In genomic region chr5:75869891-75870290, GRCh38 we compare ENCODE assay signal across 28 cellular contexts.
"Had no signal": no experiment of that assay in that cellular context is flagged by ENCODE, and none has a peak within 500 bp of the region (broad histone marks: within the 10 kb centered on the region; RNA-seq: fewer than 3 reads in every experiment).

No MANE protein-coding gene starts in this region.

- H3K9me3 ChIP-seq: SJSA1 had no signal

- DNase-seq: activated B cell treated with CpG ODN at 0.5 μM for 24 hours; activated CD4-positive, alpha-beta T cell treated with anti-CD3 and anti-CD28 coated beads for 1 hour; activated CD4-positive, alpha-beta T cell treated with anti-CD3 and anti-CD28 coated beads, Interleukin-2, amount 10 ng/mL, durations not matched to agents 24 days and 14 days; activated CD4-positive, alpha-beta T cell treated with anti-CD3 and anti-CD28 coated beads, Interleukin-2, amount 50 U/mL, for 48 hours; activated CD8-positive, alpha-beta memory T cell treated with anti-CD3 and anti-CD28 coated beads, Interleukin-2, amount 10 ng/mL, durations not matched to agents 7 days and 5 days; activated effector memory CD4-positive, alpha-beta T cell treated with Interleukin-2 at 50 U/mL for 16 hours; activated naive CD4-positive, alpha-beta T cell; activated T-cell treated with anti-CD3 and anti-CD28 coated beads, Interleukin-2, amount 50 U/mL, for 24 hours; aorta; MM.1S; NCI-H1105; NCI-H1436 treated with DMSO at 0.1 percent for 48 hours; NCI-H187 treated with DMSO at 0.1 percent for 48 hours; NCI-H2081 treated with DMSO at 0.1 percent for 48 hours; NCI-H510A treated with DMSO at 0.1 percent for 48 hours; NCI-H69; NK-92 treated with Interleukin-12 subunit alpha and Interleukin-12 subunit beta, amount 100 ng/mL, for 24 hours; OCI-M1; RPMI8226; SHP77; T-helper 9 cell had no signal

- H3K27me3 ChIP-seq: SJSA1 had no signal

- H3K4me1 ChIP-seq: SJSA1 had no signal

- H3K36me3 ChIP-seq: SJSA1 had no signal

- H3K27ac ChIP-seq: SJSA1 had no signal

- H3K27ac Mint-ChIP-seq: activated B cell treated with CpG ODN at 0.5 μM for 24 hours; activated CD4-positive, alpha-beta T cell treated with anti-CD3 and anti-CD28 coated beads, Interleukin-2, amount 10 ng/mL, durations not matched to agents 24 days and 14 days; activated CD8-positive, alpha-beta memory T cell treated with anti-CD3 and anti-CD28 coated beads, Interleukin-2, amount 10 ng/mL, durations not matched to agents 7 days and 5 days; activated naive CD4-positive, alpha-beta T cell treated with anti-CD3 and anti-CD28 coated beads, Interleukin-2, amount 50 U/mL, for 24 hours; activated T-cell treated with anti-CD3 and anti-CD28 coated beads, Interleukin-2, amount 50 U/mL, for 24 hours; activated T-helper 1 cell treated with anti-CD3 and anti-CD28 coated beads, Interleukin-12 subunit alpha, Interleukin-12 subunit beta, Interleukin-2, Interleukin-4 antibody, amounts not matched to agents 30 ng/mL and 10 ng/mL and 1 ng/mL, durations not matched to agents 14 hours and 24 hours and 36 hours; T-helper 1 cell treated with Interleukin-12 subunit alpha and Interleukin-12 subunit beta and Interleukin-4 antibody, amounts not matched to agents 30 μg/mL and 1 μg/mL, for 36 hours had no signal

- H3K4me1 Mint-ChIP-seq: activated B cell treated with CpG ODN at 0.5 μM for 24 hours; activated CD4-positive, alpha-beta T cell treated with anti-CD3 and anti-CD28 coated beads, Interleukin-2, amount 10 ng/mL, durations not matched to agents 24 days and 14 days; activated CD8-positive, alpha-beta memory T cell treated with anti-CD3 and anti-CD28 coated beads, Interleukin-2, amount 10 ng/mL, durations not matched to agents 7 days and 5 days; activated naive CD4-positive, alpha-beta T cell treated with anti-CD3 and anti-CD28 coated beads, Interleukin-2, amount 50 U/mL, for 24 hours; central memory CD8-positive, alpha-beta T cell had no signal

- H3K27me3 Mint-ChIP-seq: activated CD4-positive, alpha-beta T cell treated with anti-CD3 and anti-CD28 coated beads, Interleukin-2, amount 10 ng/mL, durations not matched to agents 24 days and 14 days had no signal

- ATAC-seq: activated CD8-positive, alpha-beta memory T cell treated with anti-CD3 and anti-CD28 coated beads, Interleukin-2, amount 10 ng/mL, durations not matched to agents 7 days and 5 days; Panc1 had no signal

- H3K9me3 Mint-ChIP-seq: activated CD4-positive, alpha-beta T cell treated with anti-CD3 and anti-CD28 coated beads, Interleukin-2, amount 10 ng/mL, durations not matched to agents 24 days and 14 days; activated naive CD4-positive, alpha-beta T cell treated with anti-CD3 and anti-CD28 coated beads, Interleukin-2, amount 50 U/mL, for 24 hours; activated T-helper 1 cell treated with anti-CD3 and anti-CD28 coated beads, Interleukin-12 subunit alpha, Interleukin-12 subunit beta, Interleukin-2, Interleukin-4 antibody, amounts not matched to agents 30 ng/mL and 10 ng/mL and 1 ng/mL, durations not matched to agents 14 hours and 24 hours and 36 hours; central memory CD8-positive, alpha-beta T cell; T-helper 1 cell treated with Interleukin-12 subunit alpha and Interleukin-12 subunit beta and Interleukin-4 antibody, amounts not matched to agents 30 μg/mL and 1 μg/mL, for 36 hours had no signal

- H3K36me3 Mint-ChIP-seq: activated CD8-positive, alpha-beta memory T cell treated with anti-CD3 and anti-CD28 coated beads, Interleukin-2, amount 10 ng/mL, durations not matched to agents 7 days and 5 days; activated naive CD4-positive, alpha-beta T cell treated with anti-CD3 and anti-CD28 coated beads, Interleukin-2, amount 50 U/mL, for 24 hours had no signal

- H3K4me3 Mint-ChIP-seq: activated B cell treated with CpG ODN at 0.5 μM for 24 hours; activated CD4-positive, alpha-beta T cell treated with anti-CD3 and anti-CD28 coated beads, Interleukin-2, amount 10 ng/mL, durations not matched to agents 24 days and 14 days; activated CD8-positive, alpha-beta memory T cell treated with anti-CD3 and anti-CD28 coated beads, Interleukin-2, amount 10 ng/mL, durations not matched to agents 7 days and 5 days; activated naive CD4-positive, alpha-beta T cell treated with anti-CD3 and anti-CD28 coated beads, Interleukin-2, amount 50 U/mL, for 24 hours; activated T-cell treated with anti-CD3 and anti-CD28 coated beads, Interleukin-2, amount 50 U/mL, for 24 hours; activated T-helper 1 cell treated with anti-CD3 and anti-CD28 coated beads, Interleukin-12 subunit alpha, Interleukin-12 subunit beta, Interleukin-2, Interleukin-4 antibody, amounts not matched to agents 30 ng/mL and 10 ng/mL and 1 ng/mL, durations not matched to agents 14 hours and 24 hours and 36 hours; central memory CD8-positive, alpha-beta T cell; T-helper 1 cell treated with Interleukin-12 subunit alpha and Interleukin-12 subunit beta and Interleukin-4 antibody, amounts not matched to agents 30 μg/mL and 1 μg/mL, for 36 hours had no signal

- FAIRE-seq: TTC549 had no signal

- H3K4me3 ChIP-seq: SJSA1 had no signal
